23 cellular contexts compared by ENCODE assay signal in the genomic region with DNA sequence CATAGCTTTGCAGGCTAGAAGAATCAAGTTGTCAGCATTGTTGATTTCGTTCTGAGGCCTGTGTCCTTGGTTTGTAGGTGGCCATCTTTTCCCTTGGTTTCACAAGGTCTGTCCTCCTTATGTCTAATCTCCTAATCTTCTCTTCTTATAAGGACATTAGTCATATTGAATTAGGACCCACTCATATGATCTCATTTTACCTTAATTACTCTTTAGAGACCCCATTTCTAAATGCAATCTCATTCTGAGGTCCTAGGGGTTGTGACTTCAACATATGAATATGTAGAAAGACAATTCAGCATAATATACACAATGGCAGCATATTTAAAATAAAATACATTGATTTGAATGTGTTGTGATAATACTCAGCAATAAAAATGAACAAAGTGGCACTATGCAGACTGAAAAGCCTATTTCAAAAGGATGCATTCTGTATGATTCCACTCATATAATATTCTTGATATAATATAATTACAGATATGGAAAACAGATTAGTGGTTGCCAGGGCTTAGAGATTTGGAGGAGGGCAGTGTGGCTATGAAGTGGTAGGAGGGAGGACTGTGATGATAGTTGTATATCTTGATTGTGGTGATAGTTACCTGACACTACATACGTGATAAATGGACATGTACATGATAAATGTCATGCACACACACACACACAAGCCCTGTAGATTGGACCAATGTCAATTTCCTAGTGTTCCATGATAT.
"Had no signal": no experiment of that assay in that cellular context is flagged by ENCODE, and none has a peak within 500 bp of the region (broad histone marks: within the 10 kb centered on the region; RNA-seq: fewer than 3 reads in every experiment).

No MANE protein-coding gene starts in this region.

- ATAC-seq: effector memory CD8-positive, alpha-beta T cell; esophagus mucosa; gastrocnemius medialis; heart right ventricle; left cardiac atrium; left lung; left ventricle myocardium superior; lower lobe of right lung; mucosa of descending colon had no signal

- H3K27ac Mint-ChIP-seq: dendritic cell treated with granulocyte-macrophage colony-stimulating factor and Interleukin-4, amounts not matched to agents 40 ng/mL and 50 ng/mL, for 4 days; effector memory CD8-positive, alpha-beta T cell; endodermal cell; naive B cell had no signal

- DNase-seq: colonic mucosa; cortex of kidney; effector CD8-positive, alpha-beta T cell; effector memory CD8-positive, alpha-beta T cell; endodermal cell; erythroblast; esophagus squamous epithelium; foreskin fibroblast; foreskin melanocyte; gastrocnemius medialis; glutamatergic neuron; head of caudate nucleus; heart right ventricle; hippocampal formation; left cardiac atrium; left lung; left ventricle myocardium superior; lower lobe of right lung; mesenchymal stem cell; mucosa of descending colon; naive B cell had no signal

- H3K36me3 Mint-ChIP-seq: naive B cell had no signal

- H3K9me3 Mint-ChIP-seq: dendritic cell treated with granulocyte-macrophage colony-stimulating factor and Interleukin-4, amounts not matched to agents 40 ng/mL and 50 ng/mL, for 4 days; endodermal cell had no signal
